In the genomic region with DNA sequence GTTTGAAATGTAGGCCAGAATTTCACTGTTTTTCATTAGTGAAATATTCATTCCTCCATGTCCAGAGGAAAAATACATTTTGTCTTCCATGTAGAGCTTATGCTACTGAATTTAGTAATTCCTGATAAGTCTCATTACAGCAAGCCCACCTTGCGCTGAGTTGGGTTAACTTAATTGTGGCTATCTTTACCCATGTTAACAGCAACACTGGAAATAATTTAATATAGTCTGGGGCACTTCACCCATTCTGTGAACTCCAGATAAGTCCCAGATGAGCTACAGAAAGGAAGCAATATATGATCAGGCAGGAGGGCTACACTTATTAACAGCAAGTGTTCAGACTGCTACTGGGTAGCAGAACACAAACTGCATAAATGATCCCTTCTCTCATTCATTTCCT, we compare ENCODE assay signal across 24 cellular contexts.
"Had no signal": no experiment of that assay in that cellular context is flagged by ENCODE, and none has a peak within 500 bp of the region (broad histone marks: within the 10 kb centered on the region; RNA-seq: fewer than 3 reads in every experiment).

No MANE protein-coding gene starts in this region.

- DNase-seq: colonic mucosa; cortex of kidney; dermis blood vessel endothelial cell; dorsolateral prefrontal cortex; effector CD4-positive, alpha-beta T cell; effector CD8-positive, alpha-beta T cell; effector memory CD4-positive, alpha-beta T cell; effector memory CD8-positive, alpha-beta T cell; endodermal cell; erythroblast; esophagus squamous epithelium; foreskin fibroblast; foreskin keratinocyte; foreskin melanocyte; gastrocnemius medialis; glutamatergic neuron; head of caudate nucleus; heart left ventricle; heart right ventricle had no signal

- H3K9me3 ChIP-seq: colonic mucosa, esophagus muscularis mucosa, esophagus squamous epithelium, gastrocnemius medialis, gastroesophageal sphincter, heart left ventricle had no signal

- H3K4me1 ChIP-seq: colonic mucosa, esophagus muscularis mucosa, esophagus squamous epithelium, foreskin keratinocyte, gastrocnemius medialis, gastroesophageal sphincter, heart left ventricle, heart right ventricle had no signal

- H3K27ac ChIP-seq: colonic mucosa, coronary artery, dorsolateral prefrontal cortex, epithelial cell of prostate, esophagus muscularis mucosa, esophagus squamous epithelium, foreskin keratinocyte, gastrocnemius medialis, gastroesophageal sphincter, heart left ventricle, heart right ventricle had no signal

- ATAC-seq: effector memory CD8-positive, alpha-beta T cell; esophagus mucosa; foreskin keratinocyte; gastrocnemius medialis; gastroesophageal sphincter; heart left ventricle; heart right ventricle had no signal

- H3K4me3 ChIP-seq: colonic mucosa, coronary artery, dorsolateral prefrontal cortex, esophagus muscularis mucosa, esophagus squamous epithelium, gastrocnemius medialis, gastroesophageal sphincter, heart left ventricle, heart right ventricle had no signal

- H3K36me3 ChIP-seq: colonic mucosa, esophagus muscularis mucosa, esophagus squamous epithelium, gastrocnemius medialis, gastroesophageal sphincter, heart left ventricle, heart right ventricle had no signal

- H3K27me3 ChIP-seq: colonic mucosa, dorsolateral prefrontal cortex, esophagus muscularis mucosa, esophagus squamous epithelium, foreskin keratinocyte, gastrocnemius medialis, gastroesophageal sphincter, heart left ventricle, heart right ventricle had no signal
